32 cellular contexts compared by ENCODE assay signal in genomic region chr13:105035092-105035491, GRCh38.
DNase-seq lines count a peak whose midpoint lies in the region; ATAC-seq, FAIRE-seq and TF ChIP-seq lines count a peak whose summit lies in the region.
"Had no signal": no experiment of that assay in that cellular context is flagged by ENCODE, and none has a peak within 500 bp of the region (broad histone marks: within the 10 kb centered on the region; RNA-seq: fewer than 3 reads in every experiment).

No MANE protein-coding gene starts in this region.

- intact Hi-C loops in kidney (cut with DNase I) = no loop called here

- no peaks in the 10 kb centered on the region for H3K4me1 Mint-ChIP-seq in activated CD4-positive, alpha-beta T cell treated with anti-CD3 and anti-CD28 coated beads, Interleukin-2, amount 10 ng/mL, durations not matched to agents 7 days and 5 days
- H3K4me1 Mint-ChIP-seq: activated naive CD4-positive, alpha-beta T cell treated with anti-CD3 and anti-CD28 coated beads, Interleukin-2, amount 50 U/mL, for 24 hours; B cell; naive B cell had no signal

- H3K4me3 ChIP-seq in DND-41 (ENCODE audit: low read depth in 1 of 2, low read length in 2 of 2) (no peak overlapping the region), foreskin fibroblast (ENCODE audit: low read depth in 1 of 2, low read length in 2 of 2) (no peak overlapping the region), kidney (ENCODE audit: low read length in 2 of 2) (no peak overlapping the region)
- H3K4me3 ChIP-seq: breast epithelium, colonic mucosa, HAP-1, prostate gland, sigmoid colon, stomach had no signal

- FAIRE-seq in kidney (lab: Jason Lieb, UNC) (no peak), D721Med (lab: Jason Lieb, UNC) (no peak)
- FAIRE-seq: islet of Langerhans, urothelium cell line had no signal

- H3K27ac ChIP-seq in DND-41 (ENCODE audit: low read length) (no peak overlapping the region; the same call in 1 of the 2 replicates), kidney (ENCODE audit: low read depth in 2 of 2, low read length in 2 of 2) (no peak overlapping the region)
- H3K27ac ChIP-seq: breast epithelium, colonic mucosa, prostate gland, sigmoid colon, stomach had no signal

- no peaks in the 10 kb centered on the region for H3K36me3 Mint-ChIP-seq in activated CD4-positive, alpha-beta T cell treated with anti-CD3 and anti-CD28 coated beads, Interleukin-2, amount 10 ng/mL, durations not matched to agents 7 days and 5 days (ENCODE audit: low read depth)
- H3K36me3 Mint-ChIP-seq: activated naive CD4-positive, alpha-beta T cell treated with anti-CD3 and anti-CD28 coated beads, Interleukin-2, amount 50 U/mL, for 24 hours; CD8-positive, alpha-beta T cell; naive B cell had no signal

- H3K27ac Mint-ChIP-seq in activated CD4-positive, alpha-beta T cell treated with anti-CD3 and anti-CD28 coated beads, Interleukin-2, amount 10 ng/mL, durations not matched to agents 7 days and 5 days = no peak overlapping the region
- H3K27ac Mint-ChIP-seq: activated CD8-positive, alpha-beta T cell treated with anti-CD3 and anti-CD28 coated beads, Interleukin-2, amount 10 ng/mL, durations not matched to agents 7 days and 5 days; activated naive CD4-positive, alpha-beta T cell treated with anti-CD3 and anti-CD28 coated beads, Interleukin-2, amount 50 U/mL, for 24 hours; activated T-helper 2 cell treated with anti-CD3 and anti-CD28 coated beads, Interferon-gamma antibody, Interleukin-2, Interleukin-4, amounts not matched to agents 10 μg/mL and 5 μg/mL and 100 μg/mL, durations not matched to agents 14 hours and 24 hours and 36 hours; B cell; CD8-positive, alpha-beta T cell; effector memory CD8-positive, alpha-beta T cell; naive B cell had no signal

- POLR2A ChIA-PET in activated CD4-positive, alpha-beta T cell treated with anti-CD3 and anti-CD28 coated beads, Interleukin-2, amount 10 ng/mL, durations not matched to agents 7 days and 5 days (lab: Charles Lee) = no interaction called here

- H3K4me2 ChIP-seq in DND-41 (ENCODE audit: insufficient read depth, low read length) = no peak overlapping the region

- H3K79me2 ChIP-seq in DND-41 (ENCODE audit: insufficient read depth, low read length) = no peaks in the 10 kb centered on the region

- CTCF ChIA-PET in activated CD4-positive, alpha-beta T cell treated with anti-CD3 and anti-CD28 coated beads, Interleukin-2, amount 10 ng/mL, durations not matched to agents 7 days and 5 days (lab: Charles Lee) = interaction anchor here (0.6 kb wide), 1 partner anchor 1342 kb away, joined by 3 read pairs; no protein-coding TSS in a partner anchor

- H3K36me3 ChIP-seq in DND-41 (ENCODE audit: insufficient read depth, low read length) (no peaks in the 10 kb centered on the region), kidney (ENCODE audit: control insufficient read depth in 1 of 2, insufficient read depth in 2 of 2, low read length in 2 of 2) (no peaks in the 10 kb centered on the region)
- H3K36me3 ChIP-seq: breast epithelium, colonic mucosa, HAP-1, prostate gland, sigmoid colon, stomach had no signal

- ATAC-seq in DND-41 (ENCODE audit: insufficient read depth, low read depth) = no peak
- ATAC-seq: activated CD8-positive, alpha-beta T cell treated with anti-CD3 and anti-CD28 coated beads, Interleukin-2, amount 10 ng/mL, durations not matched to agents 7 days and 5 days; CD8-positive, alpha-beta T cell; effector memory CD8-positive, alpha-beta T cell; left ventricle myocardium superior; Panc1 had no signal

- TF ChIP-seq CTCF in DND-41 (IDR thresholded peaks at IDR 0.05; ENCODE audit: borderline replicate concordance, extremely low read depth, low read length, poor library complexity, severe bottlenecking) (no peak), foreskin fibroblast (IDR thresholded peaks at IDR 0.05; ENCODE audit: low read depth, low read length) (no peak), kidney (IDR thresholded peaks at IDR 0.05; ENCODE audit: borderline replicate concordance, extremely low read depth, insufficient read depth) (no peak), D721Med (IDR thresholded peaks at IDR 0.05; ENCODE audit: insufficient read depth, missing control alignments) (no peak)

- H3K27me3 Mint-ChIP-seq in activated CD4-positive, alpha-beta T cell treated with anti-CD3 and anti-CD28 coated beads, Interleukin-2, amount 10 ng/mL, durations not matched to agents 7 days and 5 days = no peaks in the 10 kb centered on the region
- H3K27me3 Mint-ChIP-seq: activated naive CD4-positive, alpha-beta T cell treated with anti-CD3 and anti-CD28 coated beads, Interleukin-2, amount 50 U/mL, for 24 hours; B cell; effector memory CD8-positive, alpha-beta T cell; naive B cell had no signal

- H2AFZ ChIP-seq in DND-41 (ENCODE audit: low read depth, low read length) = 0 out of 2 replicates have a peak overlapping the region, but pooled peaks have one; percentile 1

- H3K27me3 ChIP-seq in DND-41 (ENCODE audit: insufficient read depth, low read length, poor library complexity) = no peaks in the 10 kb centered on the region
- H3K27me3 ChIP-seq: breast epithelium, colonic mucosa, sigmoid colon, stomach had no signal

- H3K4me1 ChIP-seq in DND-41 (ENCODE audit: insufficient read depth, low read length) (peaks cover 5% of the 10 kb centered on the region; the same call in 1 of the 2 replicates), kidney (ENCODE audit: control insufficient read depth in 1 of 2, insufficient read depth in 1 of 2, low read depth in 1 of 2, low read length in 2 of 2) (no peaks in the 10 kb centered on the region)
- H3K4me1 ChIP-seq: breast epithelium, colonic mucosa, HAP-1, prostate gland, sigmoid colon had no signal

- DNase-seq in DND-41 (no peak), NCI-H2081 (lab: John Stamatoyannopoulos, UW) (peak; percentile 73 to 95), SHP77 (lab: John Stamatoyannopoulos, UW) (peak; percentile 8 to 54), foreskin fibroblast (peak; percentile 2 to 50), kidney (no peak), D721Med (ENCODE audit: insufficient read length, low spot score) (no peak)
- no peak for DNase-seq in activated CD4-positive, alpha-beta T cell treated with anti-CD3 and anti-CD28 coated beads, Interleukin-2, amount 10 ng/mL, durations not matched to agents 7 days and 5 days
- DNase-seq: activated CD8-positive, alpha-beta T cell treated with anti-CD3 and anti-CD28 coated beads, Interleukin-2, amount 10 ng/mL, durations not matched to agents 7 days and 5 days; amygdala; CD8-positive, alpha-beta T cell; colonic mucosa; effector memory CD8-positive, alpha-beta T cell; KG1; left ventricle myocardium superior; naive B cell; NCI-H1436; NCI-H510A; nucleus accumbens; Right ventricle myocardium superior; sigmoid colon; stimulated activated CD4-positive, alpha-beta T cell treated with anti-CD3 and anti-CD28 coated beads, Interleukin-12 subunit alpha, Interleukin-12 subunit beta, amount 100 ng/mL, for 4 hours; stimulated activated CD4-positive, alpha-beta T cell treated with anti-CD3 and anti-CD28 coated beads, Interleukin-2, amount 100 ng/mL, for 48 hours; stomach had no signal

- no peak overlapping the region for H3K9ac ChIP-seq in DND-41 (ENCODE audit: low read depth, low read length)
- H3K9ac ChIP-seq in kidney (ENCODE audit: low read length in 2 of 2) = no peak overlapping the region

- no peaks in the 10 kb centered on the region for H3K9me3 Mint-ChIP-seq in activated CD4-positive, alpha-beta T cell treated with anti-CD3 and anti-CD28 coated beads, Interleukin-2, amount 10 ng/mL, durations not matched to agents 7 days and 5 days
- H3K9me3 Mint-ChIP-seq: activated naive CD4-positive, alpha-beta T cell treated with anti-CD3 and anti-CD28 coated beads, Interleukin-2, amount 50 U/mL, for 24 hours; activated T-helper 2 cell treated with anti-CD3 and anti-CD28 coated beads, Interferon-gamma antibody, Interleukin-2, Interleukin-4, amounts not matched to agents 10 μg/mL and 5 μg/mL and 100 μg/mL, durations not matched to agents 14 hours and 24 hours and 36 hours; CD8-positive, alpha-beta T cell had no signal

- H3K4me3 Mint-ChIP-seq in activated CD4-positive, alpha-beta T cell treated with anti-CD3 and anti-CD28 coated beads, Interleukin-2, amount 10 ng/mL, durations not matched to agents 7 days and 5 days = no peak overlapping the region
- H3K4me3 Mint-ChIP-seq: activated CD8-positive, alpha-beta T cell treated with anti-CD3 and anti-CD28 coated beads, Interleukin-2, amount 10 ng/mL, durations not matched to agents 7 days and 5 days; activated naive CD4-positive, alpha-beta T cell treated with anti-CD3 and anti-CD28 coated beads, Interleukin-2, amount 50 U/mL, for 24 hours; B cell; CD8-positive, alpha-beta T cell; effector memory CD8-positive, alpha-beta T cell; naive B cell had no signal

- H3K9me3 ChIP-seq in DND-41 (ENCODE audit: insufficient read depth, low read length, severe bottlenecking) (peaks cover 6% of the 10 kb centered on the region), kidney (ENCODE audit: control insufficient read depth in 1 of 2, low read length in 2 of 2) (no peaks in the 10 kb centered on the region)
- H3K9me3 ChIP-seq: breast epithelium, colonic mucosa, HAP-1, prostate gland, sigmoid colon, stomach had no signal

- no peaks in the 10 kb centered on the region for H4K20me1 ChIP-seq in DND-41 (ENCODE audit: insufficient read depth, low read length)

Comparison
In these comparisons a context has a peak if more than half of its experiments do, and no peak if none do; other contexts are left out.
1. DNase-seq: peak in NCI-H2081 (2 of 2), SHP77 (2 of 2) and foreskin fibroblast (2 of 2); none in DND-41 (single experiment), kidney (single experiment), D721Med (single experiment) and activated CD4-positive, alpha-beta T cell treated with anti-CD3 and anti-CD28 coated beads, Interleukin-2, amount 10 ng/mL, durations not matched to agents 7 days and 5 days (single experiment).